In genomic region chr11:10478574-10479550, GRCh38 we compare ENCODE assay signal across 17 cellular contexts. TPM values are rescaled to one million over a fixed set of nuclear protein-coding genes. Genes with fewer than 3 reads are reported as not detected.
DNase-seq lines count a peak whose midpoint lies in the region; ATAC-seq, FAIRE-seq and TF ChIP-seq lines count a peak whose summit lies in the region.
"Had no signal": no experiment of that assay in that cellular context is flagged by ENCODE, and none has a peak within 500 bp of the region (broad histone marks: within the 10 kb centered on the region; RNA-seq: fewer than 3 reads in every experiment).

No MANE protein-coding gene starts in this region.

- H3K27ac Mint-ChIP-seq in stimulated activated memory B cell treated with anti-CD40 and anti-IgM and Interleukin-4, amounts not matched to agents 10 μg/mL and 1 μg/mL and 100 μg/mL, for 72 hours: peak overlapping the region; percentile 80
- H3K27ac Mint-ChIP-seq: activated T-helper 2 cell treated with anti-CD3 and anti-CD28 coated beads, Interferon-gamma antibody, Interleukin-2, Interleukin-4, amounts not matched to agents 10 μg/mL and 5 μg/mL and 100 μg/mL, durations not matched to agents 14 hours and 24 hours and 36 hours had no signal

- no peak for FAIRE-seq in pancreas (lab: Jason Lieb, UNC)
- FAIRE-seq: small intestine had no signal

- H3K27ac ChIP-seq in angular gyrus (ENCODE audit: low read depth, low read length): peak overlapping the region; percentile 78
- H3K27ac ChIP-seq in pancreas: no peak overlapping the region
- H3K27ac ChIP-seq: parathyroid adenoma had no signal

- intact Hi-C loops in pancreas (cut with DNase I): no loop called here

- TF ChIP-seq CTCF in pancreas (IDR thresholded peaks at IDR 0.05): no peak

- H3K36me3 ChIP-seq in pancreas: no peaks in the 10 kb centered on the region

- peaks cover 90% of the 10 kb centered on the region for H3K36me3 Mint-ChIP-seq in stimulated activated memory B cell treated with anti-CD40 and anti-IgM and Interleukin-4, amounts not matched to agents 10 μg/mL and 1 μg/mL and 100 μg/mL, for 72 hours

- no peak overlapping the region for H3K4me3 Mint-ChIP-seq in stimulated activated memory B cell treated with anti-CD40 and anti-IgM and Interleukin-4, amounts not matched to agents 10 μg/mL and 1 μg/mL and 100 μg/mL, for 72 hours
- H3K4me3 Mint-ChIP-seq: CD14-positive monocyte had no signal

- H3K9me3 ChIP-seq in pancreas: no peaks in the 10 kb centered on the region

- ATAC-seq in left lobe of liver (no peak), HG03139 (IDR thresholded peaks at IDR 0.05; ENCODE audit: unreplicated experiment) (no peak), pancreas (no peak)
- no peak for ATAC-seq in stimulated activated memory B cell treated with anti-CD40 and anti-IgM and Interleukin-4, amounts not matched to agents 10 μg/mL and 1 μg/mL and 100 μg/mL, for 72 hours

- H3K9me3 Mint-ChIP-seq in stimulated activated memory B cell treated with anti-CD40 and anti-IgM and Interleukin-4, amounts not matched to agents 10 μg/mL and 1 μg/mL and 100 μg/mL, for 72 hours: no peaks in the 10 kb centered on the region
- H3K9me3 Mint-ChIP-seq: activated T-helper 2 cell treated with anti-CD3 and anti-CD28 coated beads, Interferon-gamma antibody, Interleukin-2, Interleukin-4, amounts not matched to agents 10 μg/mL and 5 μg/mL and 100 μg/mL, durations not matched to agents 14 hours and 24 hours and 36 hours; CD14-positive monocyte had no signal

- no peaks in the 10 kb centered on the region for H3K27me3 ChIP-seq in pancreas

- WGBS in pancreas, 2 donors: 88 to 93% methylated on average over 16 of the region's 16 CpGs

- no peak overlapping the region for H3K4me3 ChIP-seq in pancreas

- H3K4me1 Mint-ChIP-seq in stimulated activated memory B cell treated with anti-CD40 and anti-IgM and Interleukin-4, amounts not matched to agents 10 μg/mL and 1 μg/mL and 100 μg/mL, for 72 hours: peaks cover 48% of the 10 kb centered on the region

- H3K4me1 ChIP-seq in pancreas: no peaks in the 10 kb centered on the region

- peak; percentile 17 for DNase-seq in activated CD4-positive, CD25-positive, alpha-beta regulatory T cell treated with anti-CD3 and anti-CD28 coated beads, Interleukin-2, amount 50 U/mL, for 72 hours
- no peak for DNase-seq in activated CD4-positive, CD25-positive, alpha-beta regulatory T cell (lab: John Stamatoyannopoulos, UW)
- peak; percentile 38 for DNase-seq in left lobe of liver (ENCODE audit: low spot score)
- no peak for DNase-seq in AG08396 (ENCODE audit: low spot score)
- no peak for DNase-seq in pancreas
- DNase-seq: 8988T; activated CD4-positive, alpha-beta T cell treated with anti-CD3 and anti-CD28 coated beads, Interleukin-2, amount 50 U/mL, for 48 hours; DMS79 treated with DMSO at 0.1 percent for 48 hours; NCI-H1092; NCI-H774; small intestine had no signal

- no peaks in the 10 kb centered on the region for H3K27me3 Mint-ChIP-seq in stimulated activated memory B cell treated with anti-CD40 and anti-IgM and Interleukin-4, amounts not matched to agents 10 μg/mL and 1 μg/mL and 100 μg/mL, for 72 hours

RNA-seq across cellular contexts. Expression of gene AMPD3, which starts 23.8 kb away (rescaled TPM):
- total RNA-seq in left lobe of liver: 1.4 TPM
- total RNA-seq in pancreas: 1 to 10 TPM; 2.7 to 10.0 (median 3.7) TPM
- 1 to 10 TPM; 3.0 to 5.6 TPM for polyA plus RNA-seq in pancreas

Comparison
In these comparisons a context has a peak if more than half of its experiments do, and no peak if none do; other contexts are left out.
1. DNase-seq: peak in activated CD4-positive, CD25-positive, alpha-beta regulatory T cell treated with anti-CD3 and anti-CD28 coated beads, Interleukin-2, amount 50 U/mL, for 72 hours (single experiment) and left lobe of liver (single experiment); none in activated CD4-positive, CD25-positive, alpha-beta regulatory T cell (0 of 4), AG08396 (single experiment) and pancreas (0 of 6).